In the genomic region with DNA sequence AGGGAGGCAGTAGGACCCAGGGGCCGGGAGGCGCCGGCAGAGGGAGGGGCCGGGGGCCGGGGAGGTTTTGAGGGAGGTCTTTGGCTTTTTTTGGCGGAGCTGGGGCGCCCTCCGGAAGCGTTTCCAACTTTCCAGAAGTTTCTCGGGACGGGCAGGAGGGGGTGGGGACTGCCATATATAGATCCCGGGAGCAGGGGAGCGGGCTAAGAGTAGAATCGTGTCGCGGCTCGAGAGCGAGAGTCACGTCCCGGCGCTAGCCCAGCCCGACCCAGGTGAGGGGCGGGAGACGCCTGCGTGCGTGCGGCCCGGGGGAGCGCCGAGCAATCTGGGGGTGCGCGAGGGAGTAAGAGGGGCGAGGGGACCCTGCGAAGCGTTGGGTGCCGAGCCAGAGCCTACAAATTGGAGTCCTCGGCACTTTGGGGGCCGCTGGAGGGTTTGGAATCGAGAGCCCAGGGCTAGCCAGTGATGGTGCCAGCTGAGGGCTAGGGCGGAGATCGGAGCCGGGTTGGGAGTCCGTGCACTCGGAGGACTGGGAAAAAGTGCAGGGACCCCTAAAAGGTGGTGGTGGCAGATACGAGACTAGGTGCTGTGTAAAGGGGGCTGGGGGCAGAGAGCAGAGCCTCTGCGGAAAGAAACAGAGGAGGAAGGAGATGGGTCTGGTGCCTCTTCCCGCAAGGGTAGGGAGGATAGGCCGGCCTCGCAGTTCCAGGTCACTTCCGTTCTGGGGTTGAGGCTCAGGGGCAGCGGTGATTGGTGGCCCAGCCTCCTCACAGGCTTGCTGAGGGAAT, we compare ENCODE assay signal across 8 cellular contexts. TPM values are rescaled to one million over a fixed set of nuclear protein-coding genes. Genes with fewer than 3 reads are reported as not detected.
DNase-seq lines count a peak whose midpoint lies in the region; ATAC-seq and TF ChIP-seq lines count a peak whose summit lies in the region.

Gene SERPINH1 (plus strand): TSS at position 206 of the 788 bp plus-strand sequence. CDS start 4,097 bp downstream, outside the sequence.

- no peaks in the 10 kb centered on the region for H3K36me3 Mint-ChIP-seq in activated CD8-positive, alpha-beta memory T cell treated with anti-CD3 and anti-CD28 coated beads, Interleukin-2, amount 10 ng/mL, durations not matched to agents 7 days and 5 days
- peaks cover 24% of the 10 kb centered on the region for H3K36me3 Mint-ChIP-seq in endodermal cell (ENCODE audit: low read depth)

- H3K4me3 ChIP-seq in endodermal cell (ENCODE audit: low read length) = peak within 1 kb of the TSS; percentile 98
- H3K4me3 ChIP-seq in mesendoderm (ENCODE audit: low read length) = peak within 1 kb of the TSS; percentile 86

- H3K9me3 Mint-ChIP-seq in activated CD8-positive, alpha-beta memory T cell treated with anti-CD3 and anti-CD28 coated beads, Interleukin-2, amount 10 ng/mL, durations not matched to agents 7 days and 5 days (ENCODE audit: low read depth) = no peaks in the 10 kb centered on the region
- H3K9me3 Mint-ChIP-seq in endodermal cell = no peaks in the 10 kb centered on the region

- H3K27me3 Mint-ChIP-seq in activated CD8-positive, alpha-beta memory T cell treated with anti-CD3 and anti-CD28 coated beads, Interleukin-2, amount 10 ng/mL, durations not matched to agents 7 days and 5 days = no peaks in the 10 kb centered on the region
- H3K27me3 Mint-ChIP-seq in endodermal cell (ENCODE audit: insufficient read depth) = no peaks in the 10 kb centered on the region

- peaks cover 39% of the 10 kb centered on the region for H3K4me1 Mint-ChIP-seq in activated CD8-positive, alpha-beta memory T cell treated with anti-CD3 and anti-CD28 coated beads, Interleukin-2, amount 10 ng/mL, durations not matched to agents 7 days and 5 days
- H3K4me1 Mint-ChIP-seq in endodermal cell = peaks cover 69% of the 10 kb centered on the region

- H3K4me1 ChIP-seq in endodermal cell (ENCODE audit: control insufficient read depth, insufficient read depth, low read length) = peaks cover 42% of the 10 kb centered on the region
- H3K4me1 ChIP-seq in mesendoderm (ENCODE audit: control insufficient read depth, low read depth, low read length) = peaks cover 40% of the 10 kb centered on the region

- peak within 1 kb of the TSS; percentile 93 for H3K18ac ChIP-seq in mesendoderm (ENCODE audit: low read length)

- peak within 1 kb of the TSS; percentile 95 for H3K56ac ChIP-seq in mesendoderm (ENCODE audit: low read length)

- H3K23ac ChIP-seq in mesendoderm (ENCODE audit: low read length) = peak within 1 kb of the TSS; percentile 51

- peak within 1 kb of the TSS; percentile 69 for H2BK120ac ChIP-seq in mesendoderm (ENCODE audit: low read depth, low read length)

- no peaks in the 10 kb centered on the region for H3K27me3 ChIP-seq in endodermal cell (ENCODE audit: control insufficient read depth, insufficient read depth, low read length, poor library complexity, severe bottlenecking)
- no peaks in the 10 kb centered on the region for H3K27me3 ChIP-seq in mesendoderm (ENCODE audit: insufficient read depth, low read length, poor library complexity)

- no peak within 1 kb of the TSS for H4K5ac ChIP-seq in mesendoderm (ENCODE audit: low read length)

- ATAC-seq in GM19328 (IDR thresholded peaks at IDR 0.05; ENCODE audit: unreplicated experiment) = peak; percentile 58
- peak; percentile 64 for ATAC-seq in HG03457 (IDR thresholded peaks at IDR 0.05; ENCODE audit: unreplicated experiment)
- peak; percentile 78 for ATAC-seq in activated CD8-positive, alpha-beta memory T cell treated with anti-CD3 and anti-CD28 coated beads, Interleukin-2, amount 10 ng/mL, durations not matched to agents 7 days and 5 days

- WGBS in endodermal cell (ENCODE audit: insufficient coverage in 1 of 2, insufficient read length in 1 of 2), 2 experiments = 0% methylated on average over 13 to 51 of the region's 51 CpGs
- WGBS in mesendoderm (ENCODE audit: extremely low coverage, insufficient coverage, low lambda C conversion rate) = no CpG with 5 or more reads among the region's 51 CpGs

- peak within 1 kb of the TSS; percentile 87 for H3K27ac Mint-ChIP-seq in activated CD8-positive, alpha-beta memory T cell treated with anti-CD3 and anti-CD28 coated beads, Interleukin-2, amount 10 ng/mL, durations not matched to agents 7 days and 5 days
- peak within 1 kb of the TSS; percentile 100 for H3K27ac Mint-ChIP-seq in endodermal cell

- peaks cover 51% of the 10 kb centered on the region for H3K79me2 ChIP-seq in mesendoderm (ENCODE audit: control insufficient read depth, insufficient read depth, low read length)

- peak; percentile 84 for DNase-seq in Ammon's horn (ENCODE audit: low spot score)
- DNase-seq in NOMO-1 treated with dmso at 0.1 percent for 144 hours (lab: John Stamatoyannopoulos, UW; ENCODE audit: unreplicated experiment) = peak; percentile 84
- DNase-seq in activated CD8-positive, alpha-beta memory T cell treated with anti-CD3 and anti-CD28 coated beads, Interleukin-2, amount 10 ng/mL, durations not matched to agents 7 days and 5 days = peak; percentile 80
- peak; percentile 94 for DNase-seq in endodermal cell
- DNase-seq in mesendoderm = peak; percentile 96
- DNase-seq in stimulated activated CD8-positive, alpha-beta memory T cell treated with anti-CD3 and anti-CD28 coated beads, Interleukin-15, amount 100 ng/mL, for 24 hours (ENCODE audit: low read depth) = peak; percentile 31

- H3K4ac ChIP-seq in mesendoderm (ENCODE audit: low read depth, low read length) = peak within 1 kb of the TSS; percentile 96

- peak within 1 kb of the TSS; percentile 98 for H3K27ac ChIP-seq in endodermal cell (ENCODE audit: low read depth, low read length)
- H3K27ac ChIP-seq in mesendoderm (ENCODE audit: low read depth, low read length) = peak within 1 kb of the TSS; percentile 95

- TF ChIP-seq CTCF in endodermal cell (conservative IDR thresholded peaks at IDR 0.05) = no peak

- CTCF ChIA-PET in activated CD8-positive, alpha-beta memory T cell treated with anti-CD3 and anti-CD28 coated beads, Interleukin-2, amount 10 ng/mL, durations not matched to agents 7 days and 5 days (lab: Charles Lee) = interaction anchor here (0.6 to 3.0 kb wide), 6 partner anchors 13 to 173 kb away, joined by 3 to 12 read pairs (median 4); no protein-coding TSS in a partner anchor

- H2BK15ac ChIP-seq in mesendoderm (replicated peaks; ENCODE audit: low read depth) = no peak within 1 kb of the TSS

- H3K4me3 Mint-ChIP-seq in activated CD8-positive, alpha-beta memory T cell treated with anti-CD3 and anti-CD28 coated beads, Interleukin-2, amount 10 ng/mL, durations not matched to agents 7 days and 5 days = peak within 1 kb of the TSS; percentile 82
- H3K4me3 Mint-ChIP-seq in endodermal cell = peak within 1 kb of the TSS; percentile 99

- H3K9me3 ChIP-seq in endodermal cell (ENCODE audit: control insufficient read depth, low read length) = no peaks in the 10 kb centered on the region

- peaks cover 14% of the 10 kb centered on the region for H3K79me1 ChIP-seq in mesendoderm (ENCODE audit: low read length)

- H3K36me3 ChIP-seq in endodermal cell (ENCODE audit: control insufficient read depth, insufficient read depth, low read length) (peaks cover 37% of the 10 kb centered on the region), mesendoderm (ENCODE audit: control insufficient read depth, insufficient read depth, low read length) (peaks cover 17% of the 10 kb centered on the region)

- H4K8ac ChIP-seq in mesendoderm (ENCODE audit: low read depth, low read length) = peak within 1 kb of the TSS; percentile 93

- H3K9ac ChIP-seq in endodermal cell (ENCODE audit: extremely low read depth, low read length, poor library complexity, severe bottlenecking) (peak within 1 kb of the TSS; percentile 99), mesendoderm (ENCODE audit: low read length) (peak within 1 kb of the TSS; percentile 94)

- H3K4me2 ChIP-seq in mesendoderm (ENCODE audit: low read length) = peak within 1 kb of the TSS; percentile 100

- H2AK5ac ChIP-seq in mesendoderm (ENCODE audit: low read length) = peak within 1 kb of the TSS; percentile 93

- H2BK5ac ChIP-seq in mesendoderm (ENCODE audit: low read length) = peak within 1 kb of the TSS; percentile 81

RNA-seq across cellular contexts. Expression of gene SERPINH1, which starts in this region (rescaled TPM):
- total RNA-seq in activated CD8-positive, alpha-beta memory T cell treated with anti-CD3 and anti-CD28 coated beads, Interleukin-2, amount 10 ng/mL, durations not matched to agents 7 days and 5 days = 10 to 100 TPM in 1 of 2 experiments, 1 to 10 TPM in 1; 8.1 to 10.6 TPM
- total RNA-seq in endodermal cell = 100 to 1,000 TPM; 414 to 454 TPM
- 364 TPM for polyA plus RNA-seq in endodermal cell (2013, experiment 1 of 2)
- 386 TPM for polyA plus RNA-seq in endodermal cell (2013, experiment 2 of 2)
- 398 TPM for polyA plus RNA-seq in mesendoderm (2013, experiment 1 of 2)
- polyA plus RNA-seq in mesendoderm (2013, experiment 2 of 2) = 396 TPM

Comparison
In these comparisons a context has a peak if more than half of its experiments do, and no peak if none do; other contexts are left out.
1. Peak in every context shown above with its lines: DNase-seq, ATAC-seq, H3K4me3 ChIP-seq and H3K27ac ChIP-seq.
2. RNA of gene SERPINH1 (total RNA-seq): 414 to 454 TPM in endodermal cell; 8.1 to 10.6 TPM in activated CD8-positive, alpha-beta memory T cell treated with anti-CD3 and anti-CD28 coated beads, Interleukin-2, amount 10 ng/mL, durations not matched to agents 7 days and 5 days; every median in the first group is over 10 times any median in the second.
3. DNase-seq: peak in every context shown above with its lines; median percentile 96 in mesendoderm; 94 in endodermal cell; 84 in Ammon's horn; 84 in NOMO-1 treated with dmso at 0.1 percent for 144 hours; 80 in activated CD8-positive, alpha-beta memory T cell treated with anti-CD3 and anti-CD28 coated beads, Interleukin-2, amount 10 ng/mL, durations not matched to agents 7 days and 5 days; 31 in stimulated activated CD8-positive, alpha-beta memory T cell treated with anti-CD3 and anti-CD28 coated beads, Interleukin-15, amount 100 ng/mL, for 24 hours.